Comparison of ENCODE assay signal across 8 cellular contexts in genomic region chr11:26490546-26490945, GRCh38.
"Had no signal": no experiment of that assay in that cellular context is flagged by ENCODE, and none has a peak within 500 bp of the region (broad histone marks: within the 10 kb centered on the region; RNA-seq: fewer than 3 reads in every experiment).

No MANE protein-coding gene starts in this region.

- H3K4me3 Mint-ChIP-seq: GM23338, H9 had no signal

- H2AFZ ChIP-seq: GM23338 had no signal

- ATAC-seq: GM23338, K562 had no signal

- H3K27ac Mint-ChIP-seq: GM23338, H9 had no signal

- DNase-seq: H9, HCEC 1CT, IMR-90 had no signal

- FAIRE-seq: H1, H54, HTR-8/SVneo, K562 had no signal

- H3K4me2 ChIP-seq: GM23338 had no signal

- H3K4me3 ChIP-seq: GM23338, K562 had no signal

- H3K4me1 Mint-ChIP-seq: GM23338, H9 had no signal
